Comparison of ENCODE assay signal across 24 cellular contexts in genomic region chr1:55255901-55256300, GRCh38. TPM values are rescaled to one million over a fixed set of nuclear protein-coding genes. Genes with fewer than 3 reads are reported as not detected.
DNase-seq lines count a peak whose midpoint lies in the region; ATAC-seq, FAIRE-seq and TF ChIP-seq lines count a peak whose summit lies in the region.
"Had no signal": no experiment of that assay in that cellular context is flagged by ENCODE, and none has a peak within 500 bp of the region (broad histone marks: within the 10 kb centered on the region; RNA-seq: fewer than 3 reads in every experiment).

No MANE protein-coding gene starts in this region.

- DNase-seq in GM12865 (ENCODE audit: low read depth) (peak; percentile 33), NCI-H446 (lab: John Stamatoyannopoulos, UW) (peak; percentile 8 to 33), HPDE6-E6E7 (ENCODE audit: extremely low spot score) (no peak), NCI-H1092 treated with DMSO at 0.1 percent for 48 hours (lab: John Stamatoyannopoulos, UW) (no peak), left colon (no peak)
- DNase-seq: activated CD4-positive, alpha-beta T cell treated with anti-CD3 and anti-CD28 coated beads, Interleukin-2, amount 10 ng/mL, durations not matched to agents 7 days and 5 days; activated T-cell treated with anti-CD3 and anti-CD28 coated beads, Interleukin-2, amount 50 U/mL, for 4 hours; adrenal gland; body of pancreas; Calu3; HCEC 1CT; Kasumi-1; left ventricle myocardium inferior; right lobe of liver; SIG-M5; stimulated activated CD4-positive, alpha-beta T cell treated with anti-CD3 and anti-CD28 coated beads, Interleukin-4, amount 100 ng/mL, for 24 hours; SW 1271; T-helper 9 cell had no signal

- intact Hi-C loops in left colon (cut with DNase I, micrococcal nuclease) = no loop called here

- no peak for TF ChIP-seq CTCF in GM12865 (IDR thresholded peaks at IDR 0.05; ENCODE audit: insufficient read depth, low read depth, low read length, missing control alignments)

- FAIRE-seq in endometrium (lab: Jason Lieb, UNC) = peak; percentile 12
- FAIRE-seq: GM12892, HepG2, RCC 7860 had no signal

- ATAC-seq in GM21515 (IDR thresholded peaks at IDR 0.05; ENCODE audit: unreplicated experiment) = peak; percentile 15
- no peak for ATAC-seq in left colon
- ATAC-seq: activated T-cell treated with anti-CD3 and anti-CD28 coated beads, Interleukin-2, amount 50 U/mL, for 4 hours; body of pancreas; HepG2; right lobe of liver; stimulated activated effector memory CD8-positive, alpha-beta T cell treated with anti-CD3 and anti-CD28 coated beads, Interleukin-12 subunit alpha, Interleukin-12 subunit beta, amount 100 ng/mL, for 72 hours had no signal

- peak overlapping the region; percentile 6; the same call in 1 of the 2 replicates for H3K4me3 ChIP-seq in GM12865 (ENCODE audit: low read depth, low read length)
- H3K4me3 ChIP-seq: adrenal gland, body of pancreas, left ventricle myocardium inferior, right lobe of liver had no signal

RNA-seq across cellular contexts. Expression of gene USP24, which starts 40.7 kb away (rescaled TPM):
- total RNA-seq in left colon = 10 to 100 TPM; 33.5 to 35.2 TPM

Comparison
In these comparisons a context has a peak if more than half of its experiments do, and no peak if none do; other contexts are left out.
1. DNase-seq: peak in GM12865 (single experiment) and NCI-H446 (2 of 2); none in HPDE6-E6E7 (single experiment), NCI-H1092 treated with DMSO at 0.1 percent for 48 hours (single experiment) and left colon (0 of 2).